9 cellular contexts compared by ENCODE assay signal in genomic region chr4:69240787-69241186, GRCh38. TPM values are rescaled to one million over a fixed set of nuclear protein-coding genes. Genes with fewer than 3 reads are reported as not detected.
"Had no signal": no experiment of that assay in that cellular context is flagged by ENCODE, and none has a peak within 500 bp of the region (broad histone marks: within the 10 kb centered on the region; RNA-seq: fewer than 3 reads in every experiment).

No MANE protein-coding gene starts in this region.

RNA-seq across cellular contexts. Expression of gene UGT2B11, which starts 26.2 kb away (rescaled TPM):
- total RNA-seq: LHCN-M2, MCF 10A, NCI-H460, OCI-LY7, PC-3, Peyer's patch, Right ventricle myocardium superior, SJSA1 had no signal
- polyA plus RNA-seq: SK-N-SH had no signal

RNA-seq across cellular contexts. Expression of gene UGT2B28, which starts 39.5 kb away (rescaled TPM):
- total RNA-seq: LHCN-M2, MCF 10A, NCI-H460, OCI-LY7, PC-3, Peyer's patch, Right ventricle myocardium superior, SJSA1 had no signal
- polyA plus RNA-seq: SK-N-SH had no signal
